In the genomic region with DNA sequence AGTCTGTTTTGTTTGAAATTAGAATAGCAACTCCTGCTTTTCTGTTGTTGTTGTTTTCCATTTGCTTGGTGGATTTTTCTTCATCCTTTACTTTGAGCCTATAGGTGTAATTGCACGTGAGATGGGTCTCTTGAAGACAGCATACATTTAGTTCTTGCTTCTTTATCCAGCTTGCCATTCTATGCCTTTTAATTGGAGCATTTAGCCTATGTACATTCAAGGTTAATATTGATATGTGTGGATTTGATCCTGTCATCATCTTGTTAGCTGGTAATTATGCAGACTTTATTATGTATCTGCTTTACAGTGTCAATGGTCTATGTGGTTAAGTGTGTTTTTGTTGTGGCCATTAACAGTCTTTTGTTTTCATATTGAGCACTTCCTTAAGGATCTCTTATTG, we compare ENCODE assay signal across 39 cellular contexts.
"Had no signal": no experiment of that assay in that cellular context is flagged by ENCODE, and none has a peak within 500 bp of the region (broad histone marks: within the 10 kb centered on the region; RNA-seq: fewer than 3 reads in every experiment).

No MANE protein-coding gene starts in this region.

- H3K4me3 ChIP-seq: adrenal gland, ascending aorta, body of pancreas, breast epithelium, cardiac muscle cell had no signal

- H3K4me1 ChIP-seq: adrenal gland, ascending aorta, body of pancreas, breast epithelium had no signal

- FAIRE-seq: bronchial epithelial cell had no signal

- H3K27me3 Mint-ChIP-seq: activated naive CD4-positive, alpha-beta T cell treated with anti-CD3 and anti-CD28 coated beads, Interleukin-2, amount 10 ng/mL, durations not matched to agents 7 days and 5 days; activated naive CD4-positive, alpha-beta T cell treated with anti-CD3 and anti-CD28 coated beads, Interleukin-2, amount 50 U/mL, for 24 hours; activated naive CD8-positive, alpha-beta T cell; activated naive CD8-positive, alpha-beta T cell treated with anti-CD3 and anti-CD28 coated beads for 36 hours; activated naive CD8-positive, alpha-beta T cell treated with anti-CD3 and anti-CD28 coated beads, Interleukin-2, amount 10 ng/mL, durations not matched to agents 7 days and 5 days; activated naive CD8-positive, alpha-beta T cell treated with anti-CD3 and anti-CD28 coated beads, Interleukin-2, amount 50 U/mL, for 24 hours; activated T-cell treated with anti-CD3 and anti-CD28 coated beads, Interleukin-2, amount 50 U/mL, for 24 hours; activated T-helper 17 cell treated with anti-CD3 and anti-CD28 coated beads, Interleukin-2, amount 50 U/mL, for 72 hours; brain; central memory CD8-positive, alpha-beta T cell had no signal

- H3K36me3 Mint-ChIP-seq: activated naive CD4-positive, alpha-beta T cell treated with anti-CD3 and anti-CD28 coated beads, Interleukin-2, amount 10 ng/mL, durations not matched to agents 7 days and 5 days; activated naive CD4-positive, alpha-beta T cell treated with anti-CD3 and anti-CD28 coated beads, Interleukin-2, amount 50 U/mL, for 24 hours; activated naive CD8-positive, alpha-beta T cell; activated naive CD8-positive, alpha-beta T cell treated with anti-CD3 and anti-CD28 coated beads for 36 hours; activated naive CD8-positive, alpha-beta T cell treated with anti-CD3 and anti-CD28 coated beads, Interleukin-2, amount 10 ng/mL, durations not matched to agents 7 days and 5 days had no signal

- H3K9me3 ChIP-seq: adrenal gland had no signal

- H3K4me1 Mint-ChIP-seq: activated naive CD4-positive, alpha-beta T cell treated with anti-CD3 and anti-CD28 coated beads, Interleukin-2, amount 10 ng/mL, durations not matched to agents 7 days and 5 days; activated naive CD4-positive, alpha-beta T cell treated with anti-CD3 and anti-CD28 coated beads, Interleukin-2, amount 50 U/mL, for 24 hours; activated naive CD8-positive, alpha-beta T cell treated with anti-CD3 and anti-CD28 coated beads for 36 hours; activated naive CD8-positive, alpha-beta T cell treated with anti-CD3 and anti-CD28 coated beads, Interleukin-2, amount 10 ng/mL, durations not matched to agents 7 days and 5 days; activated naive CD8-positive, alpha-beta T cell treated with anti-CD3 and anti-CD28 coated beads, Interleukin-2, amount 50 U/mL, for 24 hours; activated T-helper 17 cell treated with anti-CD3 and anti-CD28 coated beads, Interleukin-2, amount 50 U/mL, for 72 hours; brain; central memory CD8-positive, alpha-beta T cell had no signal

- H3K27ac Mint-ChIP-seq: activated naive CD4-positive, alpha-beta T cell treated with anti-CD3 and anti-CD28 coated beads for 36 hours; activated naive CD4-positive, alpha-beta T cell treated with anti-CD3 and anti-CD28 coated beads, Interleukin-2, amount 10 ng/mL, durations not matched to agents 7 days and 5 days; activated naive CD4-positive, alpha-beta T cell treated with anti-CD3 and anti-CD28 coated beads, Interleukin-2, amount 50 U/mL, for 24 hours; activated naive CD4-positive, alpha-beta T cell treated with anti-CD3 and anti-CD28 coated beads, Interleukin-2, amount 50 U/mL, for 72 hours; activated naive CD8-positive, alpha-beta T cell; activated naive CD8-positive, alpha-beta T cell treated with anti-CD3 and anti-CD28 coated beads for 36 hours; activated naive CD8-positive, alpha-beta T cell treated with anti-CD3 and anti-CD28 coated beads, Interleukin-2, amount 10 ng/mL, durations not matched to agents 7 days and 5 days; activated naive CD8-positive, alpha-beta T cell treated with anti-CD3 and anti-CD28 coated beads, Interleukin-2, amount 50 U/mL, for 24 hours; activated T-cell treated with anti-CD3 and anti-CD28 coated beads, Interleukin-2, amount 50 U/mL, for 24 hours; activated T-cell treated with anti-CD3 and anti-CD28 coated beads, Interleukin-2, amount 50 U/mL, for 72 hours; activated T-helper 1 cell treated with anti-CD3 and anti-CD28 coated beads, Interleukin-12 subunit alpha, Interleukin-12 subunit beta, Interleukin-2, Interleukin-4 antibody, amounts not matched to agents 30 ng/mL and 10 ng/mL and 1 ng/mL, durations not matched to agents 14 hours and 24 hours and 36 hours; activated T-helper 17 cell treated with anti-CD3 and anti-CD28 coated beads, Interleukin-2, amount 50 U/mL, for 72 hours; activated T-helper 2 cell treated with anti-CD3 and anti-CD28 coated beads, Interferon-gamma antibody, Interleukin-2, Interleukin-4, amounts not matched to agents 10 μg/mL and 5 μg/mL and 100 μg/mL, durations not matched to agents 14 hours and 24 hours and 36 hours had no signal

- H3K4me3 Mint-ChIP-seq: activated naive CD4-positive, alpha-beta T cell treated with anti-CD3 and anti-CD28 coated beads for 36 hours; activated naive CD4-positive, alpha-beta T cell treated with anti-CD3 and anti-CD28 coated beads, Interleukin-2, amount 10 ng/mL, durations not matched to agents 7 days and 5 days; activated naive CD4-positive, alpha-beta T cell treated with anti-CD3 and anti-CD28 coated beads, Interleukin-2, amount 50 U/mL, for 24 hours; activated naive CD8-positive, alpha-beta T cell; activated naive CD8-positive, alpha-beta T cell treated with anti-CD3 and anti-CD28 coated beads for 36 hours; activated naive CD8-positive, alpha-beta T cell treated with anti-CD3 and anti-CD28 coated beads, Interleukin-2, amount 10 ng/mL, durations not matched to agents 7 days and 5 days; activated naive CD8-positive, alpha-beta T cell treated with anti-CD3 and anti-CD28 coated beads, Interleukin-2, amount 50 U/mL, for 24 hours; activated T-cell treated with anti-CD3 and anti-CD28 coated beads, Interleukin-2, amount 50 U/mL, for 24 hours; activated T-cell treated with anti-CD3 and anti-CD28 coated beads, Interleukin-2, amount 50 U/mL, for 4 hours; activated T-cell treated with anti-CD3 and anti-CD28 coated beads, Interleukin-2, amount 50 U/mL, for 72 hours; activated T-helper 1 cell treated with anti-CD3 and anti-CD28 coated beads, Interleukin-12 subunit alpha, Interleukin-12 subunit beta, Interleukin-2, Interleukin-4 antibody, amounts not matched to agents 30 ng/mL and 10 ng/mL and 1 ng/mL, durations not matched to agents 14 hours and 24 hours and 36 hours; activated T-helper 17 cell treated with anti-CD3 and anti-CD28 coated beads, Interleukin-2, amount 50 U/mL, for 72 hours; brain; central memory CD8-positive, alpha-beta T cell had no signal

- DNase-seq: activated effector memory CD4-positive, alpha-beta T cell treated with anti-CD3 and anti-CD28 coated beads, Interleukin-2, amount 50 U/mL, for 16 hours; activated effector memory CD4-positive, alpha-beta T cell treated with Interleukin-2 at 50 U/mL for 16 hours; activated gamma-delta T cell; activated gamma-delta T cell treated with Interleukin-2 at 50 U/mL for 16 hours; activated naive CD4-positive, alpha-beta T cell; activated naive CD4-positive, alpha-beta T cell treated with anti-CD3 and anti-CD28 coated beads for 36 hours; activated naive CD4-positive, alpha-beta T cell treated with anti-CD3 and anti-CD28 coated beads, Interleukin-2, amount 10 ng/mL, durations not matched to agents 7 days and 5 days; activated naive CD4-positive, alpha-beta T cell treated with anti-CD3 and anti-CD28 coated beads, Interleukin-2, amount 50 U/mL, for 16 hours; activated naive CD4-positive, alpha-beta T cell treated with Interleukin-2 at 50 U/mL for 16 hours; activated naive CD8-positive, alpha-beta T cell treated with anti-CD3 and anti-CD28 coated beads for 36 hours; activated naive CD8-positive, alpha-beta T cell treated with anti-CD3 and anti-CD28 coated beads, Interleukin-2, amount 10 ng/mL, durations not matched to agents 7 days and 5 days; activated naive CD8-positive, alpha-beta T cell treated with anti-CD3 and anti-CD28 coated beads, Interleukin-2, amount 50 U/mL, for 24 hours; activated T-cell treated with anti-CD3 and anti-CD28 coated beads, Interleukin-2, amount 50 U/mL, for 1 hour; activated T-cell treated with anti-CD3 and anti-CD28 coated beads, Interleukin-2, amount 50 U/mL, for 24 hours; activated T-cell treated with anti-CD3 and anti-CD28 coated beads, Interleukin-2, amount 50 U/mL, for 4 hours; activated T-cell treated with anti-CD3 and anti-CD28 coated beads, Interleukin-2, amount 50 U/mL, for 48 hours; activated T-cell treated with anti-CD3 and anti-CD28 coated beads, Interleukin-2, amount 50 U/mL, for 72 hours; adrenal gland; amniotic stem cell; amygdala; anterior cingulate cortex; aorta; body of pancreas; brain microvascular endothelial cell; caudate nucleus; central memory CD4-positive, alpha-beta T cell; cerebellar nuclear complex had no signal

- H3K27me3 ChIP-seq: adrenal gland, ascending aorta, body of pancreas, brain microvascular endothelial cell, breast epithelium, cardiac muscle cell had no signal

- H3K27ac ChIP-seq: adrenal gland, ascending aorta, body of pancreas, brain microvascular endothelial cell, breast epithelium, cardiac muscle cell had no signal

- H3K36me3 ChIP-seq: adrenal gland, ascending aorta, brain microvascular endothelial cell, breast epithelium, cardiac muscle cell had no signal
